15 cellular contexts compared by ENCODE assay signal in genomic region chr3:114848087-114848486, GRCh38.
DNase-seq lines count a peak whose midpoint lies in the region; ATAC-seq and TF ChIP-seq lines count a peak whose summit lies in the region.
"Had no signal": no experiment of that assay in that cellular context is flagged by ENCODE, and none has a peak within 500 bp of the region (broad histone marks: within the 10 kb centered on the region; RNA-seq: fewer than 3 reads in every experiment).

No MANE protein-coding gene starts in this region.

- H2AFZ ChIP-seq in hepatocyte = no peak overlapping the region

- TF ChIP-seq CTCF in body of pancreas (IDR thresholded peaks at IDR 0.05) (no peak), lower lobe of right lung (IDR thresholded peaks at IDR 0.05) (no peak), hepatocyte (IDR thresholded peaks at IDR 0.05; ENCODE audit: poor library complexity) (no peak)

- H3K4me3 ChIP-seq in body of pancreas = no peak overlapping the region
- H3K4me3 ChIP-seq in lower lobe of right lung = no peak overlapping the region
- H3K4me3 ChIP-seq in MG63 = no peak overlapping the region
- no peak overlapping the region for H3K4me3 ChIP-seq in hepatocyte
- H3K4me3 ChIP-seq: thyroid gland had no signal

- H3K36me3 ChIP-seq in body of pancreas (replicated peaks in 1 of 2; ENCODE audit: insufficient read depth in 1 of 2, low read depth in 2 of 2) = no peaks in the 10 kb centered on the region
- no peaks in the 10 kb centered on the region for H3K36me3 ChIP-seq in lower lobe of right lung
- no peaks in the 10 kb centered on the region for H3K36me3 ChIP-seq in MG63
- H3K36me3 ChIP-seq in hepatocyte (replicated peaks; ENCODE audit: insufficient read depth, low read depth) = no peaks in the 10 kb centered on the region
- H3K36me3 ChIP-seq: thyroid gland had no signal

- H3K4me2 ChIP-seq in hepatocyte = no peak overlapping the region

- no peaks in the 10 kb centered on the region for H4K20me1 ChIP-seq in hepatocyte (ENCODE audit: insufficient read depth, poor library complexity, severe bottlenecking)

- H3K9me2 ChIP-seq in hepatocyte (replicated peaks; ENCODE audit: insufficient read depth) = no peaks in the 10 kb centered on the region

- H3K27ac ChIP-seq in body of pancreas = peak overlapping the region; percentile 67 to 82 (median 75)
- peak overlapping the region; percentile 8 for H3K27ac ChIP-seq in lower lobe of right lung
- no peak overlapping the region for H3K27ac ChIP-seq in hepatocyte
- H3K27ac ChIP-seq: foreskin keratinocyte had no signal

- peak; percentile 24 for DNase-seq in NCI-H2171 treated with DMSO at 0.1 percent for 48 hours (lab: John Stamatoyannopoulos, UW)
- no peak for DNase-seq in NCI-H2171 (lab: John Stamatoyannopoulos, UW)
- peak; percentile 34 to 61 (median 40) for DNase-seq in body of pancreas
- DNase-seq in lower lobe of right lung = no peak
- DNase-seq in superior temporal gyrus (ENCODE audit: extremely low spot score) = peak; percentile 94
- DNase-seq in MG63 = no peak
- no peak for DNase-seq in hepatocyte (ENCODE audit: low spot score)
- no peak for DNase-seq in T-helper 9 cell
- DNase-seq: Calu3; effector memory CD4-positive, alpha-beta T cell; foreskin keratinocyte; MV-4-11; NK-92 treated with Interleukin-12 subunit alpha and Interleukin-12 subunit beta, amount 100 ng/mL, for 24 hours; thyroid gland had no signal

- intact Hi-C loops in body of pancreas (cut with DNase I) = no loop called here
- intact Hi-C loops in lower lobe of right lung (cut with DNase I) = no loop called here

- ATAC-seq in body of pancreas (peak; percentile 54), lower lobe of right lung (no peak)
- ATAC-seq: activated T-helper 17 cell treated with anti-CD3 and anti-CD28 coated beads, Interleukin-2, amount 50 U/mL, for 72 hours; foreskin keratinocyte had no signal

- H3K27me3 ChIP-seq in body of pancreas (no peaks in the 10 kb centered on the region), lower lobe of right lung (ENCODE audit: low read depth) (no peaks in the 10 kb centered on the region), MG63 (no peaks in the 10 kb centered on the region), hepatocyte (no peaks in the 10 kb centered on the region)
- H3K27me3 ChIP-seq: foreskin keratinocyte, thyroid gland had no signal

- no peaks in the 10 kb centered on the region for H3K79me2 ChIP-seq in hepatocyte

- H3K4me1 ChIP-seq in body of pancreas = peaks cover 59% of the 10 kb centered on the region
- H3K4me1 ChIP-seq in lower lobe of right lung = peaks cover 14% of the 10 kb centered on the region
- no peaks in the 10 kb centered on the region for H3K4me1 ChIP-seq in hepatocyte (ENCODE audit: insufficient read depth)
- H3K4me1 ChIP-seq: foreskin keratinocyte had no signal

- TF ChIP-seq POLR2A in body of pancreas (IDR thresholded peaks at IDR 0.05) = no peak

- 20 to 22% methylated on average over 7 of the region's 7 CpGs for WGBS in body of pancreas, 2 donors
- WGBS in hepatocyte (ENCODE audit: low lambda C conversion rate, missing lambda C conversion rate) = 72% methylated on average over 7 of the region's 7 CpGs

- H3K9me3 ChIP-seq in body of pancreas (no peaks in the 10 kb centered on the region), lower lobe of right lung (no peaks in the 10 kb centered on the region), MG63 (no peaks in the 10 kb centered on the region), hepatocyte (ENCODE audit: low read depth) (no peaks in the 10 kb centered on the region)
- H3K9me3 ChIP-seq: thyroid gland had no signal

Comparison
In these comparisons a context has a peak if more than half of its experiments do, and no peak if none do; other contexts are left out.
1. DNase-seq: peak in NCI-H2171 treated with DMSO at 0.1 percent for 48 hours (single experiment), body of pancreas (4 of 4) and superior temporal gyrus (single experiment); none in NCI-H2171 (single experiment), lower lobe of right lung (single experiment), MG63 (single experiment), hepatocyte (single experiment) and T-helper 9 cell (single experiment).